1 cellular context compared by ENCODE assay signal in genomic region chr5:145946112-145946861, GRCh38.
TF ChIP-seq lines count a peak whose summit lies in the region.

No MANE protein-coding gene starts in this region.

TF ChIP-seq in GM12878, 131 proteins besides CTCF, POLR2A, EP300 and RAD21 (continued from another document):
- TF ChIP-seq, protein P1, sequence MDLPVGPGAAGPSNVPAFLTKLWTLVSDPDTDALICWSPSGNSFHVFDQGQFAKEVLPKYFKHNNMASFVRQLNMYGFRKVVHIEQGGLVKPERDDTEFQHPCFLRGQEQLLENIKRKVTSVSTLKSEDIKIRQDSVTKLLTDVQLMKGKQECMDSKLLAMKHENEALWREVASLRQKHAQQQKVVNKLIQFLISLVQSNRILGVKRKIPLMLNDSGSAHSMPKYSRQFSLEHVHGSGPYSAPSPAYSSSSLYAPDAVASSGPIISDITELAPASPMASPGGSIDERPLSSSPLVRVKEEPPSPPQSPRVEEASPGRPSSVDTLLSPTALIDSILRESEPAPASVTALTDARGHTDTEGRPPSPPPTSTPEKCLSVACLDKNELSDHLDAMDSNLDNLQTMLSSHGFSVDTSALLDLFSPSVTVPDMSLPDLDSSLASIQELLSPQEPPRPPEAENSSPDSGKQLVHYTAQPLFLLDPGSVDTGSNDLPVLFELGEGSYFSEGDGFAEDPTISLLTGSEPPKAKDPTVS (IDR thresholded peaks at IDR 0.05; ENCODE audit: low read depth, low read length) = no peak
- TF ChIP-seq IKZF2 (IDR thresholded peaks at IDR 0.05) = peak; percentile 72 to 77; a peak in 3 of 4 replicates
- TF ChIP-seq IKZF1 (conservative IDR thresholded peaks at IDR 0.05) = peak; percentile 45
- no peak for TF ChIP-seq NBN (IDR thresholded peaks at IDR 0.05)
- TF ChIP-seq NKRF (conservative IDR thresholded peaks at IDR 0.05) = no peak
- peak in 1 of 2 experiments; percentile 73; a peak in 2 of 4 replicates for TF ChIP-seq ETV6 (conservative IDR thresholded peaks at IDR 0.05 in 1 of 2, IDR thresholded peaks at IDR 0.05 in 1 of 2; ENCODE audit: borderline replicate concordance in 1 of 2, low read depth in 1 of 2)
- TF ChIP-seq DPF2 (IDR thresholded peaks at IDR 0.05) = peak; percentile 84
- TF ChIP-seq, protein P2, sequence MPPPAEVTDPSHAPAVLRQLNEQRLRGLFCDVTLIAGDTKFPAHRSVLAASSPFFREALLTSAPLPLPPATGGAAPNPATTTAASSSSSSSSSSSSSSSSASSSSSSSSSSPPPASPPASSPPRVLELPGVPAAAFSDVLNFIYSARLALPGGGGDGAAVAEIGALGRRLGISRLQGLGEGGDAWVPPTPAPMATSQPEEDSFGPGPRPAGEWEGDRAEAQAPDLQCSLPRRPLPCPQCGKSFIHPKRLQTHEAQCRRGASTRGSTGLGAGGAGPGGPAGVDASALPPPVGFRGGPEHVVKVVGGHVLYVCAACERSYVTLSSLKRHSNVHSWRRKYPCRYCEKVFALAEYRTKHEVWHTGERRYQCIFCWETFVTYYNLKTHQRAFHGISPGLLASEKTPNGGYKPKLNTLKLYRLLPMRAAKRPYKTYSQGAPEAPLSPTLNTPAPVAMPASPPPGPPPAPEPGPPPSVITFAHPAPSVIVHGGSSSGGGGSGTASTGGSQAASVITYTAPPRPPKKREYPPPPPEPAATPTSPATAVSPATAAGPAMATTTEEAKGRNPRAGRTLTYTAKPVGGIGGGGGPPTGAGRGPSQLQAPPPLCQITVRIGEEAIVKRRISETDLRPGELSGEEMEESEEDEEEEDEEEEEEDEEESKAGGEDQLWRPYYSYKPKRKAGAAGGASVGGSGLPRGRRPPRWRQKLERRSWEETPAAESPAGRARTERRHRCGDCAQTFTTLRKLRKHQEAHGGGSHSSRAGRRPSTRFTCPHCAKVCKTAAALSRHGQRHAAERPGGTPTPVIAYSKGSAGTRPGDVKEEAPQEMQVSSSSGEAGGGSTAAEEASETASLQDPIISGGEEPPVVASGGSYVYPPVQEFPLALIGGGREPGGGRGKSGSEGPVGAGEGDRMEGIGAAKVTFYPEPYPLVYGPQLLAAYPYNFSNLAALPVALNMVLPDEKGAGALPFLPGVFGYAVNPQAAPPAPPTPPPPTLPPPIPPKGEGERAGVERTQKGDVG (CRISPR knock-in tag; IDR thresholded peaks at IDR 0.05) = no peak
- TF ChIP-seq ESRRA (IDR thresholded peaks at IDR 0.05; ENCODE audit: low read length) = no peak
- peak; percentile 42 for TF ChIP-seq NR2F1 (conservative IDR thresholded peaks at IDR 0.05)
- TF ChIP-seq ZNF384 (IDR thresholded peaks at IDR 0.05; ENCODE audit: borderline replicate concordance, low read depth, low read length) = no peak
- peak in 1 of 2 experiments; percentile 34; a peak in 1 of 4 replicates for TF ChIP-seq CEBPB (IDR thresholded peaks at IDR 0.05; ENCODE audit: borderline replicate concordance in 1 of 2, low read depth in 2 of 2, low read length in 2 of 2)
- TF ChIP-seq BCL11A (IDR thresholded peaks at IDR 0.05; ENCODE audit: low read depth, low read length) = peak; percentile 76; the same call in 1 of the 2 replicates
- TF ChIP-seq ZBED1 (IDR thresholded peaks at IDR 0.05; ENCODE audit: borderline replicate concordance) = peak; percentile 65; the same call in 1 of the 2 replicates
- peak; percentile 97 for TF ChIP-seq JUNB (IDR thresholded peaks at IDR 0.05)
- peak; percentile 84; the same call in 1 of the 2 replicates for TF ChIP-seq IRF4 (IDR thresholded peaks at IDR 0.05; ENCODE audit: low read depth, low read length)
- TF ChIP-seq FOXM1 (IDR thresholded peaks at IDR 0.05; ENCODE audit: low read depth, low read length) = peak; percentile 54; the same call in 1 of the 2 replicates
- peak; percentile 92 for TF ChIP-seq ATF2 (IDR thresholded peaks at IDR 0.05; ENCODE audit: low read length)
- TF ChIP-seq ATF7 (IDR thresholded peaks at IDR 0.05; ENCODE audit: low read depth) = peak; percentile 91
- TF ChIP-seq CREM (IDR thresholded peaks at IDR 0.05; ENCODE audit: low read depth) = peak; percentile 77
- TF ChIP-seq MTA3 (IDR thresholded peaks at IDR 0.05; ENCODE audit: borderline replicate concordance, low read length) = peak; percentile 74; the same call in 1 of the 2 replicates
- peak; percentile 98 for TF ChIP-seq TCF7 (IDR thresholded peaks at IDR 0.05; ENCODE audit: borderline replicate concordance)
- peak; percentile 75; the same call in 1 of the 2 replicates for TF ChIP-seq MTA2 (IDR thresholded peaks at IDR 0.05; ENCODE audit: low read depth)
- 0 out of 2 replicates have a peak, but pooled peaks have one; percentile 49 for TF ChIP-seq PML (IDR thresholded peaks at IDR 0.05; ENCODE audit: low read length)
- TF ChIP-seq PAX5 (IDR thresholded peaks at IDR 0.05; ENCODE audit: borderline replicate concordance, low read depth, low read length) = 0 out of 2 replicates have a peak, but pooled peaks have one; percentile 9
- TF ChIP-seq NFIC (IDR thresholded peaks at IDR 0.05; ENCODE audit: low read depth, low read length) = peak; percentile 67; the same call in 1 of the 2 replicates
- peak; percentile 84; the same call in 1 of the 2 replicates for TF ChIP-seq ZNF217 (IDR thresholded peaks at IDR 0.05)
- peak; percentile 78 for TF ChIP-seq CREB1 (IDR thresholded peaks at IDR 0.05; ENCODE audit: low read depth)
- peak; percentile 64 for TF ChIP-seq PKNOX1 (IDR thresholded peaks at IDR 0.05)
- TF ChIP-seq EED (IDR thresholded peaks at IDR 0.05; ENCODE audit: low read depth) = peak; percentile 41; the same call in 1 of the 2 replicates
